In genomic region chr11:86228967-86229330, GRCh38 we compare ENCODE assay signal across 14 cellular contexts.
DNase-seq lines count a peak whose midpoint lies in the region; ATAC-seq and TF ChIP-seq lines count a peak whose summit lies in the region.
"Had no signal": no experiment of that assay in that cellular context is flagged by ENCODE, and none has a peak within 500 bp of the region (broad histone marks: within the 10 kb centered on the region; RNA-seq: fewer than 3 reads in every experiment).

No MANE protein-coding gene starts in this region.

- ATAC-seq in HG02798 (IDR thresholded peaks at IDR 0.05; ENCODE audit: poor library complexity, unreplicated experiment) = peak; percentile 37
- no peak for ATAC-seq in SK-N-SH treated with all-trans-retinoic acid at 6 μM for 48 hours
- ATAC-seq: gastrocnemius medialis had no signal

- DNase-seq in activated T-cell treated with anti-CD3 and anti-CD28 coated beads for 24 hours (ENCODE audit: low read depth) (peak; percentile 43), D341Med (ENCODE audit: low spot score) (no peak), NCI-H1105 (lab: John Stamatoyannopoulos, UW) (no peak)
- DNase-seq in activated T-cell treated with anti-CD3 and anti-CD28 coated beads, Interleukin-2, amount 50 U/mL, for 1 hour = no peak
- DNase-seq in activated naive CD4-positive, alpha-beta T cell treated with anti-CD3 and anti-CD28 coated beads, Interleukin-2, amount 50 U/mL, for 16 hours = peak; percentile 57
- peak; percentile 33 for DNase-seq in stimulated activated CD8-positive, alpha-beta memory T cell treated with anti-CD3 and anti-CD28 coated beads, Interleukin-4, amount 100 ng/mL, for 24 hours (ENCODE audit: low read depth)
- DNase-seq: activated naive CD8-positive, alpha-beta T cell treated with anti-CD3 and anti-CD28 coated beads, Interleukin-2, amount 10 ng/mL, durations not matched to agents 7 days and 5 days; Calu3; gastrocnemius medialis; HFFc6; NCI-H1048; SJCRH30 had no signal

TF ChIP-seq in SK-N-SH treated with all-trans-retinoic acid at 6 μM for 48 hours, 23 proteins besides CTCF, POLR2A, EP300 and RAD21:
- TF ChIP-seq POU6F1 (CRISPR knock-in tag; IDR thresholded peaks at IDR 0.05; ENCODE audit: borderline replicate concordance, low read depth) = no peak
- TF ChIP-seq ZNF8 (CRISPR knock-in tag; IDR thresholded peaks at IDR 0.05) = no peak
- TF ChIP-seq BACH2 (CRISPR knock-in tag; IDR thresholded peaks at IDR 0.05; ENCODE audit: borderline replicate concordance) = no peak
- TF ChIP-seq ESRRG (CRISPR knock-in tag; IDR thresholded peaks at IDR 0.05) = no peak
- TF ChIP-seq ISL1 (CRISPR knock-in tag; IDR thresholded peaks at IDR 0.05) = no peak
- TF ChIP-seq, protein P1, sequence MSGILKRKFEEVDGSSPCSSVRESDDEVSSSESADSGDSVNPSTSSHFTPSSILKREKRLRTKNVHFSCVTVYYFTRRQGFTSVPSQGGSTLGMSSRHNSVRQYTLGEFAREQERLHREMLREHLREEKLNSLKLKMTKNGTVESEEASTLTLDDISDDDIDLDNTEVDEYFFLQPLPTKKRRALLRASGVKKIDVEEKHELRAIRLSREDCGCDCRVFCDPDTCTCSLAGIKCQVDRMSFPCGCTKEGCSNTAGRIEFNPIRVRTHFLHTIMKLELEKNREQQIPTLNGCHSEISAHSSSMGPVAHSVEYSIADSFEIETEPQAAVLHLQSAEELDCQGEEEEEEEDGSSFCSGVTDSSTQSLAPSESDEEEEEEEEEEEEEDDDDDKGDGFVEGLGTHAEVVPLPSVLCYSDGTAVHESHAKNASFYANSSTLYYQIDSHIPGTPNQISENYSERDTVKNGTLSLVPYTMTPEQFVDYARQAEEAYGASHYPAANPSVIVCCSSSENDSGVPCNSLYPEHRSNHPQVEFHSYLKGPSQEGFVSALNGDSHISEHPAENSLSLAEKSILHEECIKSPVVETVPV (CRISPR knock-in tag; IDR thresholded peaks at IDR 0.05) = no peak
- TF ChIP-seq RARB (CRISPR knock-in tag; IDR thresholded peaks at IDR 0.05) = no peak
- no peak for TF ChIP-seq ZFP30 (CRISPR knock-in tag; IDR thresholded peaks at IDR 0.05)
- no peak for TF ChIP-seq TCF4 (CRISPR knock-in tag; IDR thresholded peaks at IDR 0.05; ENCODE audit: borderline replicate concordance)
- no peak for TF ChIP-seq SNAI2 (CRISPR knock-in tag; IDR thresholded peaks at IDR 0.05)
- no peak for TF ChIP-seq ZC3H10 (CRISPR knock-in tag; IDR thresholded peaks at IDR 0.05)
- TF ChIP-seq, protein P2, sequence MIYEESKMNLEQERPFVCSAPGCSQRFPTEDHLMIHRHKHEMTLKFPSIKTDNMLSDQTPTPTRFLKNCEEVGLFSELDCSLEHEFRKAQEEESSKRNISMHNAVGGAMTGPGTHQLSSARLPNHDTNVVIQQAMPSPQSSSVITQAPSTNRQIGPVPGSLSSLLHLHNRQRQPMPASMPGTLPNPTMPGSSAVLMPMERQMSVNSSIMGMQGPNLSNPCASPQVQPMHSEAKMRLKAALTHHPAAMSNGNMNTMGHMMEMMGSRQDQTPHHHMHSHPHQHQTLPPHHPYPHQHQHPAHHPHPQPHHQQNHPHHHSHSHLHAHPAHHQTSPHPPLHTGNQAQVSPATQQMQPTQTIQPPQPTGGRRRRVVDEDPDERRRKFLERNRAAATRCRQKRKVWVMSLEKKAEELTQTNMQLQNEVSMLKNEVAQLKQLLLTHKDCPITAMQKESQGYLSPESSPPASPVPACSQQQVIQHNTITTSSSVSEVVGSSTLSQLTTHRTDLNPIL (CRISPR knock-in tag; IDR thresholded peaks at IDR 0.05; ENCODE audit: low read depth) = no peak
- no peak for TF ChIP-seq CSDC2 (CRISPR knock-in tag; IDR thresholded peaks at IDR 0.05)
- TF ChIP-seq ZFP3 (CRISPR knock-in tag; IDR thresholded peaks at IDR 0.05) = no peak

Comparison
In these comparisons a context has a peak if more than half of its experiments do, and no peak if none do; other contexts are left out.
1. DNase-seq: peak in activated T-cell treated with anti-CD3 and anti-CD28 coated beads for 24 hours (single experiment), activated naive CD4-positive, alpha-beta T cell treated with anti-CD3 and anti-CD28 coated beads, Interleukin-2, amount 50 U/mL, for 16 hours (single experiment) and stimulated activated CD8-positive, alpha-beta memory T cell treated with anti-CD3 and anti-CD28 coated beads, Interleukin-4, amount 100 ng/mL, for 24 hours (single experiment); none in activated T-cell treated with anti-CD3 and anti-CD28 coated beads, Interleukin-2, amount 50 U/mL, for 1 hour (single experiment), D341Med (single experiment) and NCI-H1105 (single experiment).